ENCODE assay signal across 15 cellular contexts in the genomic region with DNA sequence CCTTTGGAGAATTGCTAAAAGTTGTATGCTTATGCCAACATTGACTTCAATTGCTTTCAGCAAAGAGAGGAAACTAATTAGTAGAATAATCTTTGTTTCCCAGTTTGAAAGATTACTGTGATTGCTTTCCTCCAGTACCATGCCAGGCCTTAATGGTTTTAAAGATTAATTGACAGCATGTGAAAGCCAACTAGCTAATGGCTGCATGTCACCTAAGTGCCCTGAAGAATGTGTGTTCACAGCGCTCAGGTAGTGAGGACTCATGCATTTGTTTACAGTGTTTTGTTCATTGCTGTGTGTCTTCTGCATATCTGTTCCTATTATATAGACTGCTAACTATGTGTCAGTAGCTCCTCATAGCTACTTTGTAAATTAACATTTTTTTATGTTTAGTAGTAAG.
DNase-seq lines count a peak whose midpoint lies in the region; FAIRE-seq lines count a peak whose summit lies in the region.
"Had no signal": no experiment of that assay in that cellular context is flagged by ENCODE, and none has a peak within 500 bp of the region (broad histone marks: within the 10 kb centered on the region; RNA-seq: fewer than 3 reads in every experiment).

No MANE protein-coding gene starts in this region.

- no peaks in the 10 kb centered on the region for H3K27me3 ChIP-seq in neuron (ENCODE audit: insufficient read depth, low read length)

- DNase-seq in DMS153 (lab: John Stamatoyannopoulos, UW) (peak; percentile 34), DMS153 treated with DMSO at 0.1 percent for 48 hours (lab: John Stamatoyannopoulos, UW; ENCODE audit: unreplicated experiment) (no peak), NCI-H128 (lab: John Stamatoyannopoulos, UW; ENCODE audit: unreplicated experiment) (peak; percentile 38), NCI-H774 (lab: John Stamatoyannopoulos, UW) (peak; percentile 24), urothelium cell line (ENCODE audit: low spot score) (no peak)
- DNase-seq in activated CD4-positive, alpha-beta T cell treated with anti-CD3 and anti-CD28 coated beads, Interleukin-2, amount 10 ng/mL, durations not matched to agents 24 days and 14 days, result no peak
- DNase-seq: CD8-positive, alpha-beta T cell; COR-L47; DMS53; GM23248 had no signal

- H3K9me3 ChIP-seq in neuron (ENCODE audit: low read length), result no peaks in the 10 kb centered on the region

- H3K36me3 Mint-ChIP-seq in activated CD4-positive, alpha-beta T cell treated with anti-CD3 and anti-CD28 coated beads, Interleukin-2, amount 10 ng/mL, durations not matched to agents 24 days and 14 days (ENCODE audit: low read depth), result no peaks in the 10 kb centered on the region
- H3K36me3 Mint-ChIP-seq: CD14-positive monocyte; CD8-positive, alpha-beta T cell had no signal

- no peaks in the 10 kb centered on the region for H3K36me3 ChIP-seq in neuron (ENCODE audit: insufficient read depth, low read length)

- no peaks in the 10 kb centered on the region for H3K4me1 Mint-ChIP-seq in activated CD4-positive, alpha-beta T cell treated with anti-CD3 and anti-CD28 coated beads, Interleukin-2, amount 10 ng/mL, durations not matched to agents 24 days and 14 days
- H3K4me1 Mint-ChIP-seq: CD14-positive monocyte had no signal

- intact Hi-C loops in activated CD4-positive, alpha-beta T cell treated with anti-CD3 and anti-CD28 coated beads, Interleukin-2, amount 10 ng/mL, durations not matched to agents 24 days and 14 days (cut with micrococcal nuclease), result no loop called here

- H3K9me3 Mint-ChIP-seq in activated CD4-positive, alpha-beta T cell treated with anti-CD3 and anti-CD28 coated beads, Interleukin-2, amount 10 ng/mL, durations not matched to agents 24 days and 14 days, result no peaks in the 10 kb centered on the region

- peak overlapping the region; percentile 12 for H2AFZ ChIP-seq in neuron (ENCODE audit: low read depth, low read length)
- H2AFZ ChIP-seq: GM23248 had no signal

- no peaks in the 10 kb centered on the region for H3K27me3 Mint-ChIP-seq in activated CD4-positive, alpha-beta T cell treated with anti-CD3 and anti-CD28 coated beads, Interleukin-2, amount 10 ng/mL, durations not matched to agents 24 days and 14 days

- H3K4me3 Mint-ChIP-seq in activated CD4-positive, alpha-beta T cell treated with anti-CD3 and anti-CD28 coated beads, Interleukin-2, amount 10 ng/mL, durations not matched to agents 24 days and 14 days, result no peak overlapping the region
- H3K4me3 Mint-ChIP-seq: CD14-positive monocyte; CD8-positive, alpha-beta T cell had no signal

- no peaks in the 10 kb centered on the region for H3K4me1 ChIP-seq in neuron (ENCODE audit: insufficient read depth, low read length)

- FAIRE-seq in urothelium cell line (lab: Jason Lieb, UNC), result no peak
- FAIRE-seq: D721Med, GM18507, H54 had no signal

- H3K4me3 ChIP-seq in neuron (ENCODE audit: low read length), result no peak overlapping the region
- H3K4me3 ChIP-seq: GM23248 had no signal

- H3K27ac Mint-ChIP-seq in activated CD4-positive, alpha-beta T cell treated with anti-CD3 and anti-CD28 coated beads, Interleukin-2, amount 10 ng/mL, durations not matched to agents 24 days and 14 days, result no peak overlapping the region
- H3K27ac Mint-ChIP-seq: CD14-positive monocyte; CD8-positive, alpha-beta T cell had no signal

Comparison
In these comparisons a context has a peak if more than half of its experiments do, and no peak if none do; other contexts are left out.
1. DNase-seq: peak in DMS153 (single experiment), NCI-H128 (single experiment) and NCI-H774 (single experiment); none in DMS153 treated with DMSO at 0.1 percent for 48 hours (single experiment), activated CD4-positive, alpha-beta T cell treated with anti-CD3 and anti-CD28 coated beads, Interleukin-2, amount 10 ng/mL, durations not matched to agents 24 days and 14 days (single experiment) and urothelium cell line (single experiment).